26 cellular contexts compared by ENCODE assay signal in the genomic region with DNA sequence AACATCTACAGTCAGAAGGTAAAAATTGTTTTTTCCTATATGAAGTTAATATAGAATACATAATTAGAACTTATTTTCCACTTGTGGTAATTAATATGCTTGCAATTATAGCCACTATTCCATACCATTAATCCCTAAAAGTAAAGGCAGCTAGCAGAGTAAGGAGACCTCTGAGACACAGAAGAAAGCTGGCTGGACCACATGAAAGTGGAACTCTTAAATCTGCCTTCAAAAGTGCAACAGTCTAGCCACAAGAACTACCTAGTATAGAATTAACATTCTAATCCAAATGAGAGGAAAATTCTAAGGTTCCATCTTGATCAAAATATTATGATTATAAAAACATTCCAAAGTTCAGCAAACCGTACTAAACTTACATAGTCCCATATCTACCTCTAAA.
"Had no signal": no experiment of that assay in that cellular context is flagged by ENCODE, and none has a peak within 500 bp of the region (broad histone marks: within the 10 kb centered on the region; RNA-seq: fewer than 3 reads in every experiment).

No MANE protein-coding gene starts in this region.

- H3K4me3 ChIP-seq: left ventricle myocardium inferior, lung, mucosa of descending colon, pancreas, prostate gland, skin epidermis, stomach, thoracic aorta, tibial artery, upper lobe of right lung had no signal

- ATAC-seq: mucosa of descending colon; naive thymus-derived CD8-positive, alpha-beta T cell; right cardiac atrium; stimulated activated naive B cell treated with anti-CD40 and anti-IgM and Interleukin-4, amounts not matched to agents 10 μg/mL and 1 μg/mL and 100 μg/mL, for 72 hours; stimulated activated naive CD8-positive, alpha-beta T cell treated with anti-CD3 and anti-CD28 coated beads, Interleukin-15, Interleukin-2, amounts not matched to agents 100 U/mL and 50 U/mL, for 24 hours; upper lobe of right lung had no signal

- DNase-seq: hippocampal formation; kidney; left ventricle myocardium inferior; midbrain; mucosa of descending colon; naive thymus-derived CD8-positive, alpha-beta T cell; nucleus accumbens; pancreas; posterior cingulate gyrus; retina; right cardiac atrium; stimulated activated CD4-positive, alpha-beta T cell treated with anti-CD3 and anti-CD28 coated beads, Interleukin-12 subunit alpha, Interleukin-12 subunit beta, amount 100 ng/mL, for 4 hours; stimulated activated CD4-positive, alpha-beta T cell treated with anti-CD3 and anti-CD28 coated beads, Interleukin-15, amount 100 ng/mL, for 24 hours; stimulated activated CD4-positive, alpha-beta T cell treated with anti-CD3 and anti-CD28 coated beads, Interleukin-2, amount 100 ng/mL, for 24 hours; stimulated activated CD4-positive, alpha-beta T cell treated with anti-CD3 and anti-CD28 coated beads, Interleukin-4, amount 100 ng/mL, for 1 hour; stimulated activated naive B cell treated with anti-CD40 and anti-IgM and Interleukin-4, amounts not matched to agents 10 μg/mL and 1 μg/mL and 100 μg/mL, for 72 hours; stimulated activated naive CD8-positive, alpha-beta T cell treated with anti-CD3 and anti-CD28 coated beads, Interleukin-15, Interleukin-2, amounts not matched to agents 100 U/mL and 50 U/mL, for 24 hours; stomach; tibial artery; trophoblast cell; upper lobe of right lung had no signal

- FAIRE-seq: kidney, pancreas, urothelium cell line had no signal

- H3K36me3 ChIP-seq: left ventricle myocardium inferior, pancreas, prostate gland, stomach, thoracic aorta, tibial artery, upper lobe of right lung had no signal

- H3K27ac ChIP-seq: pancreas, prostate gland, skin epidermis, stomach, thoracic aorta, tibial artery, upper lobe of right lung had no signal

- H3K27me3 ChIP-seq: pancreas, stomach, tibial artery, upper lobe of right lung had no signal

- H3K4me1 ChIP-seq: prostate gland, tibial artery, upper lobe of right lung had no signal

- H3K9me3 ChIP-seq: left ventricle myocardium inferior, mucosa of descending colon, pancreas, prostate gland, stomach, thoracic aorta, tibial artery, upper lobe of right lung had no signal
